Comparison of ENCODE assay signal across 9 cellular contexts in genomic region chr5:35777358-35778087, GRCh38.
DNase-seq lines count a peak whose midpoint lies in the region; ATAC-seq and TF ChIP-seq lines count a peak whose summit lies in the region.
"Had no signal": no experiment of that assay in that cellular context is flagged by ENCODE, and none has a peak within 500 bp of the region (broad histone marks: within the 10 kb centered on the region; RNA-seq: fewer than 3 reads in every experiment).

No MANE protein-coding gene starts in this region.

- H3K4me3 ChIP-seq in choroid plexus epithelial cell (ENCODE audit: low read depth, low read length), result no peak overlapping the region
- H3K4me3 ChIP-seq in lower leg skin (ENCODE audit: low read depth, poor library complexity, severe bottlenecking), result no peak overlapping the region

- CTCF ChIA-PET in activated CD4-positive, alpha-beta T cell treated with anti-CD3 and anti-CD28 coated beads for 36 hours (lab: Charles Lee), result interaction anchor here (0.7 to 6.2 kb wide), 27 partner anchors 8 to 159 kb away, joined by 3 to 58 read pairs (median 6); partner anchors contain the start of gene IL7R

- no peaks in the 10 kb centered on the region for H3K27me3 Mint-ChIP-seq in activated CD4-positive, alpha-beta T cell treated with anti-CD3 and anti-CD28 coated beads for 36 hours
- H3K27me3 Mint-ChIP-seq: dendritic cell treated with granulocyte-macrophage colony-stimulating factor and Interleukin-4, amounts not matched to agents 40 ng/mL and 50 ng/mL, for 4 days had no signal

- intact Hi-C loops in activated CD4-positive, alpha-beta T cell treated with anti-CD3 and anti-CD28 coated beads for 36 hours (cut with DNase I, micrococcal nuclease), result loop anchor here (1.0 to 5.0 kb wide), 6 partner anchors 35 to 161 kb away; partner anchors contain the start of gene SPEF2 (in 1 of the 2)
- intact Hi-C loops in lower leg skin (cut with DNase I; ENCODE audit: low total_unique reads), result loop anchor here (5.0 kb wide), 1 partner anchor 145 kb away; no protein-coding TSS in a partner anchor

- H3K4me3 Mint-ChIP-seq in activated CD4-positive, alpha-beta T cell treated with anti-CD3 and anti-CD28 coated beads for 36 hours, result peak overlapping the region; percentile 17
- H3K4me3 Mint-ChIP-seq: dendritic cell treated with granulocyte-macrophage colony-stimulating factor and Interleukin-4, amounts not matched to agents 40 ng/mL and 50 ng/mL, for 4 days had no signal

- H3K4me1 Mint-ChIP-seq in activated CD4-positive, alpha-beta T cell treated with anti-CD3 and anti-CD28 coated beads for 36 hours, result peaks cover 84% of the 10 kb centered on the region

- H3K27ac Mint-ChIP-seq in activated CD4-positive, alpha-beta T cell treated with anti-CD3 and anti-CD28 coated beads for 36 hours, result peak overlapping the region; percentile 79
- H3K27ac Mint-ChIP-seq: dendritic cell treated with granulocyte-macrophage colony-stimulating factor and Interleukin-4, amounts not matched to agents 40 ng/mL and 50 ng/mL, for 4 days had no signal

- POLR2A ChIA-PET in activated CD4-positive, alpha-beta T cell treated with anti-CD3 and anti-CD28 coated beads for 36 hours (lab: Charles Lee), result no interaction called here

- peaks cover 2% of the 10 kb centered on the region for H3K9me3 Mint-ChIP-seq in activated CD4-positive, alpha-beta T cell treated with anti-CD3 and anti-CD28 coated beads for 36 hours (ENCODE audit: low read depth)
- H3K9me3 Mint-ChIP-seq: dendritic cell treated with granulocyte-macrophage colony-stimulating factor and Interleukin-4, amounts not matched to agents 40 ng/mL and 50 ng/mL, for 4 days had no signal

- peak; percentile 70 for ATAC-seq in HG03378 (IDR thresholded peaks at IDR 0.05; ENCODE audit: unreplicated experiment)
- ATAC-seq in activated CD4-positive, alpha-beta T cell treated with anti-CD3 and anti-CD28 coated beads for 36 hours, result peak; percentile 33
- no peak for ATAC-seq in HG03045 (IDR thresholded peaks at IDR 0.05; ENCODE audit: unreplicated experiment)

- TF ChIP-seq POLR2A in lower leg skin (IDR thresholded peaks at IDR 0.05), result no peak

- peaks cover 9% of the 10 kb centered on the region for H3K36me3 Mint-ChIP-seq in activated CD4-positive, alpha-beta T cell treated with anti-CD3 and anti-CD28 coated beads for 36 hours (ENCODE audit: low read depth)

- TF ChIP-seq CTCF in choroid plexus epithelial cell (conservative IDR thresholded peaks at IDR 0.05; ENCODE audit: low read depth, low read length) (peak; percentile 63), lower leg skin (IDR thresholded peaks at IDR 0.05) (no peak)

- WGBS in lower leg skin, 2 donors, result 30 to 34% methylated on average over 9 of the region's 9 CpGs

- peak; percentile 83 for DNase-seq in EH (ENCODE audit: low read depth)
- peak; percentile 17 for DNase-seq in NCI-H524 treated with DMSO at 0.1 percent for 48 hours (lab: John Stamatoyannopoulos, UW)
- peak; percentile 86 for DNase-seq in activated CD4-positive, alpha-beta T cell treated with anti-CD3 and anti-CD28 coated beads for 36 hours
- DNase-seq in choroid plexus epithelial cell (ENCODE audit: low read depth), result peak; percentile 94
- peak; percentile 65 to 87 for DNase-seq in lower leg skin (ENCODE audit: low spot score in 2 of 2)
- DNase-seq in stimulated activated CD8-positive, alpha-beta memory T cell treated with anti-CD3 and anti-CD28 coated beads, Interleukin-15, amount 100 ng/mL, for 1 hour (ENCODE audit: low read depth), result peak; percentile 62

Comparison
In these comparisons a context has a peak if more than half of its experiments do, and no peak if none do; other contexts are left out.
1. DNase-seq: peak in every context shown above with its lines; median percentile 94 in choroid plexus epithelial cell; 86 in activated CD4-positive, alpha-beta T cell treated with anti-CD3 and anti-CD28 coated beads for 36 hours; 83 in EH; 76 in lower leg skin; 62 in stimulated activated CD8-positive, alpha-beta memory T cell treated with anti-CD3 and anti-CD28 coated beads, Interleukin-15, amount 100 ng/mL, for 1 hour; 17 in NCI-H524 treated with DMSO at 0.1 percent for 48 hours.